ENCODE assay signal across 9 cellular contexts in genomic region chr18:45962461-45962860, GRCh38. TPM values are rescaled to one million over a fixed set of nuclear protein-coding genes. Genes with fewer than 3 reads are reported as not detected.
DNase-seq lines count a peak whose midpoint lies in the region.
"Had no signal": no experiment of that assay in that cellular context is flagged by ENCODE, and none has a peak within 500 bp of the region (broad histone marks: within the 10 kb centered on the region; RNA-seq: fewer than 3 reads in every experiment).

No MANE protein-coding gene starts in this region.

- H3K36me3 Mint-ChIP-seq in activated CD4-positive, alpha-beta memory T cell treated with anti-CD3 and anti-CD28 coated beads, Interleukin-2, amount 10 ng/mL, durations not matched to agents 7 days and 5 days (ENCODE audit: low read depth): peaks cover 32% of the 10 kb centered on the region

- no peaks in the 10 kb centered on the region for H3K27me3 Mint-ChIP-seq in activated CD4-positive, alpha-beta memory T cell treated with anti-CD3 and anti-CD28 coated beads, Interleukin-2, amount 10 ng/mL, durations not matched to agents 7 days and 5 days

- H3K9me3 Mint-ChIP-seq in activated CD4-positive, alpha-beta memory T cell treated with anti-CD3 and anti-CD28 coated beads, Interleukin-2, amount 10 ng/mL, durations not matched to agents 7 days and 5 days: no peaks in the 10 kb centered on the region

- H3K4me1 Mint-ChIP-seq in activated CD4-positive, alpha-beta memory T cell treated with anti-CD3 and anti-CD28 coated beads, Interleukin-2, amount 10 ng/mL, durations not matched to agents 7 days and 5 days: peaks cover 61% of the 10 kb centered on the region

- H3K4me3 Mint-ChIP-seq in activated CD4-positive, alpha-beta memory T cell treated with anti-CD3 and anti-CD28 coated beads, Interleukin-2, amount 10 ng/mL, durations not matched to agents 7 days and 5 days: no peak overlapping the region

- DNase-seq in Ammon's horn (ENCODE audit: low spot score): peak; percentile 13
- DNase-seq in HT1080 (ENCODE audit: low read depth): peak; percentile 85
- peak; percentile 56 for DNase-seq in activated CD4-positive, alpha-beta memory T cell treated with anti-CD3 and anti-CD28 coated beads, Interleukin-2, amount 10 ng/mL, durations not matched to agents 7 days and 5 days
- DNase-seq in kidney glomerular epithelial cell (lab: John Stamatoyannopoulos, UW): peak; percentile 79
- no peak for DNase-seq in C1 segment of cervical spinal cord (lab: John Stamatoyannopoulos, UW)
- DNase-seq in NCI-H82 (lab: John Stamatoyannopoulos, UW): no peak
- DNase-seq in anterior cingulate cortex (lab: John Stamatoyannopoulos, UW): no peak
- no peak for DNase-seq in cerebellum (ENCODE audit: low spot score)
- DNase-seq: left cardiac atrium had no signal

- peak overlapping the region; percentile 83 for H3K27ac Mint-ChIP-seq in activated CD4-positive, alpha-beta memory T cell treated with anti-CD3 and anti-CD28 coated beads, Interleukin-2, amount 10 ng/mL, durations not matched to agents 7 days and 5 days

- POLR2A ChIA-PET in activated CD4-positive, alpha-beta memory T cell treated with anti-CD3 and anti-CD28 coated beads, Interleukin-2, amount 10 ng/mL, durations not matched to agents 7 days and 5 days (lab: Charles Lee): interaction anchor here (1.0 to 1.9 kb wide), 3 partner anchors 10 to 276 kb away, joined by 3 to 6 read pairs (median 3); no protein-coding TSS in a partner anchor

- CTCF ChIA-PET in activated CD4-positive, alpha-beta memory T cell treated with anti-CD3 and anti-CD28 coated beads, Interleukin-2, amount 10 ng/mL, durations not matched to agents 7 days and 5 days (lab: Charles Lee): interaction anchor here (0.7 to 1.4 kb wide), 3 partner anchors 113 to 465 kb away, joined by 3 to 4 read pairs (median 4); a partner anchor contains a TSS

RNA-seq across cellular contexts. Expression of gene EPG5, which starts 4.7 kb away (rescaled TPM):
- 10.2 and 12.7 TPM in 2 replicates for total RNA-seq in HT1080 (2014; rRNA removed; shearing (Covaris generic))
- 12.1 and 14.8 TPM in 2 replicates for polyA plus RNA-seq in HT1080 (2015; cell fraction: cytosol; rRNA removed)
- polyA plus RNA-seq in HT1080 (2015; cell fraction: nucleus; rRNA removed): 52.9 and 65.9 TPM in 2 replicates
- total RNA-seq in activated CD4-positive, alpha-beta memory T cell treated with anti-CD3 and anti-CD28 coated beads, Interleukin-2, amount 10 ng/mL, durations not matched to agents 7 days and 5 days: 10 to 100 TPM; 28.7 to 29.0 TPM
- total RNA-seq in cerebellum: 47.4 TPM

Comparison
In these comparisons a context has a peak if more than half of its experiments do, and no peak if none do; other contexts are left out.
1. DNase-seq: peak in Ammon's horn (single experiment), HT1080 (single experiment), activated CD4-positive, alpha-beta memory T cell treated with anti-CD3 and anti-CD28 coated beads, Interleukin-2, amount 10 ng/mL, durations not matched to agents 7 days and 5 days (single experiment) and kidney glomerular epithelial cell (single experiment); none in C1 segment of cervical spinal cord (0 of 14), NCI-H82 (single experiment), anterior cingulate cortex (0 of 58) and cerebellum (single experiment).